Comparison of ENCODE assay signal across 27 cellular contexts in genomic region chr17:68210570-68210969, GRCh38.
"Had no signal": no experiment of that assay in that cellular context is flagged by ENCODE, and none has a peak within 500 bp of the region (broad histone marks: within the 10 kb centered on the region; RNA-seq: fewer than 3 reads in every experiment).

No MANE protein-coding gene starts in this region.

- H3K27me3 Mint-ChIP-seq: activated CD4-positive, alpha-beta memory T cell treated with anti-CD3 and anti-CD28 coated beads for 36 hours; activated T-helper 17 cell treated with anti-CD3 and anti-CD28 coated beads, Interleukin-2, amount 50 U/mL, for 72 hours; naive thymus-derived CD4-positive, alpha-beta T cell had no signal

- H3K36me3 ChIP-seq: breast epithelium had no signal

- H3K27ac Mint-ChIP-seq: activated CD4-positive, alpha-beta memory T cell treated with anti-CD3 and anti-CD28 coated beads for 36 hours; activated naive CD4-positive, alpha-beta T cell treated with anti-CD3 and anti-CD28 coated beads, Interleukin-2, amount 50 U/mL, for 72 hours; activated T-helper 17 cell treated with anti-CD3 and anti-CD28 coated beads, Interleukin-2, amount 50 U/mL, for 72 hours; neural progenitor cell had no signal

- H3K9me3 Mint-ChIP-seq: activated CD4-positive, alpha-beta memory T cell treated with anti-CD3 and anti-CD28 coated beads for 36 hours; activated naive CD4-positive, alpha-beta T cell treated with anti-CD3 and anti-CD28 coated beads, Interleukin-2, amount 50 U/mL, for 72 hours; activated T-cell treated with anti-CD3 and anti-CD28 coated beads, Interleukin-2, amount 50 U/mL, for 4 hours; activated T-helper 17 cell treated with anti-CD3 and anti-CD28 coated beads, Interleukin-2, amount 50 U/mL, for 72 hours; neural progenitor cell had no signal

- H3K4me3 Mint-ChIP-seq: activated CD4-positive, alpha-beta memory T cell treated with anti-CD3 and anti-CD28 coated beads for 36 hours; activated T-cell treated with anti-CD3 and anti-CD28 coated beads, Interleukin-2, amount 50 U/mL, for 4 hours; activated T-helper 17 cell treated with anti-CD3 and anti-CD28 coated beads, Interleukin-2, amount 50 U/mL, for 72 hours; naive thymus-derived CD4-positive, alpha-beta T cell; neural progenitor cell had no signal

- H3K4me3 ChIP-seq: breast epithelium, gastroesophageal sphincter, neural progenitor cell, psoas muscle, sigmoid colon, tibial nerve had no signal

- H3K4me1 ChIP-seq: breast epithelium, neural progenitor cell, parathyroid adenoma had no signal

- H3K27ac ChIP-seq: breast epithelium, gastroesophageal sphincter, neural progenitor cell, parathyroid adenoma, psoas muscle, sigmoid colon, tibial nerve had no signal

- ATAC-seq: activated naive CD4-positive, alpha-beta T cell treated with anti-CD3 and anti-CD28 coated beads, Interleukin-2, amount 50 U/mL, for 72 hours; activated T-cell treated with anti-CD3 and anti-CD28 coated beads, Interleukin-2, amount 50 U/mL, for 4 hours; activated T-helper 17 cell treated with anti-CD3 and anti-CD28 coated beads, Interleukin-2, amount 50 U/mL, for 72 hours; gastroesophageal sphincter; left colon; naive thymus-derived CD4-positive, alpha-beta T cell; psoas muscle had no signal

- DNase-seq: activated CD4-positive, alpha-beta memory T cell treated with anti-CD3 and anti-CD28 coated beads for 36 hours; activated CD4-positive, alpha-beta T cell treated with anti-CD3 and anti-CD28 coated beads for 48 hours; activated naive CD4-positive, alpha-beta T cell; activated T-cell treated with anti-CD3 and anti-CD28 coated beads, Interleukin-2, amount 50 U/mL, for 4 hours; central memory CD4-positive, alpha-beta T cell; effector CD4-positive, alpha-beta T cell; hippocampal formation; kidney; left colon; mammary epithelial cell; midbrain; naive thymus-derived CD4-positive, alpha-beta T cell; occipital lobe; psoas muscle; sigmoid colon; small intestine; stimulated activated CD4-positive, alpha-beta T cell treated with anti-CD3 and anti-CD28 coated beads, Interleukin-4, amount 100 ng/mL, for 4 hours; stimulated activated CD8-positive, alpha-beta memory T cell treated with anti-CD3 and anti-CD28 coated beads, Interleukin-4, amount 100 ng/mL, for 48 hours; stimulated activated naive CD4-positive, alpha-beta T cell; T-helper 1 cell had no signal

- H3K9me3 ChIP-seq: breast epithelium, gastroesophageal sphincter, psoas muscle, sigmoid colon, tibial nerve had no signal

- H3K27me3 ChIP-seq: breast epithelium, gastroesophageal sphincter, neural progenitor cell, sigmoid colon, tibial nerve had no signal
